ENCODE assay signal across 8 cellular contexts in the genomic region with DNA sequence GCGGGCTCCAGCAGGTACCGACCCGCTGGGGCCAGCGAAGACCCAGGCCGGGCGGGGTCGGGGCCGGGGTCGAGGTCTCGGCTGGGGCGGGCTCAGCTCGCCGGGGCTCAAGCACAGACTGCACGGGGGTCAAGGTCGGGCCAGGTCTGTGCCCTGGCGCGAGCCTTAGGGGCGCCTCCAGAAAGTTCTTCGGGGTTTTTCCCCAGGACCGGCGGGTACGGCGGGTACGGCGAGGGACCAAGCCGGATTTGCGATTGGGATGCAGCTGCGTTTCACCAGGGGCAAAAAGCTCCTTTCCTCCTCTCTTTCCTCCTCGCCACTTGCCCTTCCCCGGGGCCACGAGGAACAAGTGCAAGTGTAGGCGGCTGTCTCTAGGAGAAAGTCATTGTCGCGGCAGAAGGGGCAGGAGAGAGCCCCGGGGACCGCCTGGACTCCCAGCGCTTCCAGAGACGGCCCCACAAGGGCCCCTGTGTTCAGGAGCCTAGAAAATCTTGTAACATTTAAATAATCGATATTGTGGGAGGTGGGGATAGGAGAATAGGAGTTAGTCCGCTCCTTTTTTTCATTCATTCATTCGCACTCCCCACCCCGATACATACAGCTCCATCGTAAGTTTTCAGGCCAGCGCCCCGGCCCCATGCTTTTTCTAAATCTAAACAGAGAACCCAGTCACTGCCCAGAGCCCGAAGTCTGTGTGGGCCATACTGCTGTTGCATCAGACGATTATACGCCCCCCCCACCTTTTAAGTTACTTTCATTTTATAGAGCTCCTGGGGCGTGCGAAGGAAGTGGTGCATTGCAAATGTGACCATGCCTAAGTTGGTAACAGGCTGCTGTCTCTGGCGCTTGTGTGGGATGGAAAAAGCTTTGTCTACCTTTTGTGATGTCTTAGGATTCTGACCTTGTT.
DNase-seq lines count a peak whose midpoint lies in the region; ATAC-seq and TF ChIP-seq lines count a peak whose summit lies in the region.

No MANE protein-coding gene starts in this region.

- H3K27me3 ChIP-seq in endocrine pancreas (ENCODE audit: control insufficient read depth, insufficient read depth, low read length) (peaks cover 7% of the 10 kb centered on the region), muscle layer of colon (ENCODE audit: control insufficient read depth in 1 of 2, insufficient read depth in 2 of 2, low read length in 2 of 2) (peaks cover 28 to 43% of the 10 kb centered on the region in 2 donors)

- H3K4me3 ChIP-seq in endocrine pancreas (ENCODE audit: control insufficient read depth, insufficient read depth, low read length) (peak overlapping the region; percentile 50), muscle layer of colon (ENCODE audit: low read depth in 1 of 2, low read length in 2 of 2) (peak overlapping the region; percentile 64 to 65)

- H3K36me3 ChIP-seq in endocrine pancreas (ENCODE audit: control insufficient read depth, insufficient read depth, low read length) (no peaks in the 10 kb centered on the region), muscle layer of colon (ENCODE audit: insufficient read depth, low read length) (no peaks in the 10 kb centered on the region)

- H3K9me3 ChIP-seq in endocrine pancreas (ENCODE audit: control insufficient read depth, low read length) (no peaks in the 10 kb centered on the region), muscle layer of colon (ENCODE audit: low read length) (no peaks in the 10 kb centered on the region)

- H3K4me1 ChIP-seq in endocrine pancreas (ENCODE audit: control insufficient read depth, insufficient read depth, low read length) (peaks cover 4% of the 10 kb centered on the region), muscle layer of colon (ENCODE audit: insufficient read depth, low read length) (peaks cover 7% of the 10 kb centered on the region)

- in situ Hi-C loops in GM18951 (cut with MboI; ENCODE audit: low sequenced_read_pairs, unreplicated experiment) = no loop called here

- peak; percentile 48 for TF ChIP-seq POLR2A in GM18951 (IDR thresholded peaks at IDR 0.05; ENCODE audit: extremely low read depth, insufficient read depth, insufficient read length)

- DNase-seq in AML-193 (lab: John Stamatoyannopoulos, UW) (peak; percentile 58 to 62), NCI-H524 (lab: John Stamatoyannopoulos, UW) (peak; percentile 61 to 71)
- peak; percentile 44 to 69 for DNase-seq in activated CD4-positive, alpha-beta T cell treated with anti-CD3 and anti-CD28 coated beads, Interleukin-2, amount 50 U/mL, for 24 hours (ENCODE audit: low read depth in 1 of 2, low spot score in 1 of 2)
- DNase-seq in stimulated activated naive CD8-positive, alpha-beta T cell treated with anti-CD3 and anti-CD28 coated beads, Interleukin-15, Interleukin-2, amounts not matched to agents 100 U/mL and 50 U/mL, for 24 hours = peak; percentile 65

- peak overlapping the region; percentile 63 for H3K27ac ChIP-seq in muscle layer of colon (ENCODE audit: low read depth, low read length)

- peak; percentile 45 for ATAC-seq in HG03175 (IDR thresholded peaks at IDR 0.05; ENCODE audit: unreplicated experiment)
- peak; percentile 55 for ATAC-seq in stimulated activated naive CD8-positive, alpha-beta T cell treated with anti-CD3 and anti-CD28 coated beads, Interleukin-15, Interleukin-2, amounts not matched to agents 100 U/mL and 50 U/mL, for 24 hours

- no peak overlapping the region for H3K9ac ChIP-seq in endocrine pancreas (ENCODE audit: control insufficient read depth, insufficient read depth, low read length)
- H3K9ac ChIP-seq in muscle layer of colon (ENCODE audit: low read length) = no peak overlapping the region

Comparison
In these comparisons a context has a peak if more than half of its experiments do, and no peak if none do; other contexts are left out.
1. Peak in every context shown above with its lines: DNase-seq, ATAC-seq, H3K4me3 ChIP-seq and H3K27ac ChIP-seq.